ENCODE assay signal across 8 cellular contexts in the genomic region with DNA sequence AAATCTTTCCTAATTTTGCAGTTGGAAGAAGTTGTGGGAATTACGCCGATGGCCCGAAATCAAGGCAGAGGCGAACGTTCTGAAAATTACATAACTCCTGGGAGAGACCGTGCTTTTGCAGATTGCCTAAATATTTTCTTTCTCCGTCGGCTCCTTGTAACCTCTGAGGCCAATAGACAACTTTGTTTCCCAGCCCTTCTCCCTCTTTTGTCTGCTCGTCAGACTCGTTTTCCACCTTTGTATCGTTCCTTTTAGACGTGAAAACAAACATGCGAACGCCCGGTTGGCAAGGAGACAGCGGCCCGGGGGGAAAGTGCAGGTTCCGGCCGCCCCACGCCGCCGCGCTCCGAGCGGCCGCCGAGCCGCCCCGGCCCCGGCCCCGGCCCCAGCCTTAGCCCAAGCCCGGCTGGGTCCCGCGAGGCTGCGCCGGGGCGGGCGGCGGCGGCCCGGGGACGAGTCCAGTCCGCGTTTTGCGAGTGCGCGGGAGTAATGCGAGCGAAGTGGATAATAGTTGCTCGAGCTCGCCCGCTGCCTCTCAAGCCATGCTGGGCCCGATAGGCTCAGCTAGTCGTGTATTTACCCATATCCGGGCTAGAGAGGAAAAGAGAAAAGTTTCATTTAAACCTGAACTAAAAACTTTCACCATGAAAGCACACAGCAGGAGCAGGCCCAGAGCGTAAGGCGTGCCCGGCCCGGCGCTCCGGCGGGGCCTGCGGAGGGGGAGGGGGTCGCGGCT. TPM values are rescaled to one million over a fixed set of nuclear protein-coding genes. Genes with fewer than 3 reads are reported as not detected.
DNase-seq lines count a peak whose midpoint lies in the region; ATAC-seq and TF ChIP-seq lines count a peak whose summit lies in the region.

ARID1B (plus strand) TSS at position 538 of the 736 bp plus-strand sequence. CDS start 303 bp downstream, outside the sequence.

- TF ChIP-seq CTCF in AG09319 (IDR thresholded peaks at IDR 0.05; ENCODE audit: low read depth, low read length) (no peak), lower leg skin (IDR thresholded peaks at IDR 0.05) (no peak)

- peak within 1 kb of the TSS; percentile 83 for H3K4me3 ChIP-seq in lower leg skin (ENCODE audit: low read depth, poor library complexity, severe bottlenecking)

- intact Hi-C loops in lower leg skin (cut with DNase I; ENCODE audit: low total_unique reads), result loop anchor here (5.0 kb wide), 2 partner anchors 55 to 255 kb away; no protein-coding TSS in a partner anchor

- 1% methylated on average over 62 to 63 of the region's 65 CpGs for WGBS in lower leg skin, 2 donors

- peak in 1 of 2 donors; percentile 51 for TF ChIP-seq POLR2A in lower leg skin (IDR thresholded peaks at IDR 0.05)

- peak; percentile 40 for DNase-seq in AG09319 (ENCODE audit: extremely low read depth, low read depth)
- peak; percentile 63 for DNase-seq in NCI-H524 treated with DMSO at 0.1 percent for 48 hours (lab: John Stamatoyannopoulos, UW)
- DNase-seq in activated CD4-positive, alpha-beta T cell treated with anti-CD3 and anti-CD28 coated beads, Interleukin-2, amount 50 U/mL, for 4 hours, result peak; percentile 72 to 76
- DNase-seq in dermis microvascular lymphatic vessel endothelial cell (ENCODE audit: low read depth in 2 of 2), result peak in 1 of 2 donors; percentile 84
- DNase-seq in lower leg skin (ENCODE audit: low spot score in 2 of 2), result peak; percentile 73 to 95
- peak; percentile 52 to 63 for DNase-seq in stimulated activated CD4-positive, alpha-beta T cell treated with anti-CD3 and anti-CD28 coated beads, Interleukin-4, amount 100 ng/mL, for 48 hours (ENCODE audit: low read depth in 2 of 2)

- ATAC-seq in GM18873 (IDR thresholded peaks at IDR 0.05; ENCODE audit: low FRiP score, unreplicated experiment) (peak; percentile 40), HG03108 (IDR thresholded peaks at IDR 0.05; ENCODE audit: unreplicated experiment) (peak; percentile 28)

RNA-seq across cellular contexts. Expression of gene ARID1B, which starts in this region (rescaled TPM):
- total RNA-seq in dermis microvascular lymphatic vessel endothelial cell, result 22.0 and 38.2 TPM in 2 replicates
- total RNA-seq in lower leg skin, result 100 to 1,000 TPM in 3 of 4 donors, 10 to 100 TPM in 1; 87.3 to 132 (median 102) TPM
